In genomic region chr7:140646931-140647647, GRCh38 we compare ENCODE assay signal across 9 cellular contexts. TPM values are rescaled to one million over a fixed set of nuclear protein-coding genes. Genes with fewer than 3 reads are reported as not detected.
A peak's percentile ranks its signal among the peaks of the same experiment; 100 is the strongest.
DNase-seq lines count a peak whose midpoint lies in the region; ATAC-seq and TF ChIP-seq lines count a peak whose summit lies in the region.
"Had no signal": no experiment of that assay in that cellular context is flagged by ENCODE, and none has a peak within 500 bp of the region (broad histone marks: within the 10 kb centered on the region; RNA-seq: fewer than 3 reads in every experiment).

No MANE protein-coding gene starts in this region.

- no peaks in the 10 kb centered on the region for H4K20me1 ChIP-seq in SK-N-SH (ENCODE audit: insufficient read depth)

- H3K4me2 ChIP-seq in SK-N-SH = no peak overlapping the region

- no peaks in the 10 kb centered on the region for H3K27me3 Mint-ChIP-seq in chondrocyte (ENCODE audit: low read depth)

- H3K27me3 ChIP-seq in SK-N-SH (ENCODE audit: insufficient read depth) = no peaks in the 10 kb centered on the region
- no peaks in the 10 kb centered on the region for H3K27me3 ChIP-seq in right lobe of liver

- TF ChIP-seq CTCF in SK-N-SH (IDR thresholded peaks at IDR 0.05) (peak; percentile 74), chondrocyte (IDR thresholded peaks at IDR 0.05) (peak; percentile 77), right lobe of liver (IDR thresholded peaks at IDR 0.05) (peak in 3 of 4 donors; percentile 36 to 48 (median 38))

- H3K4me3 ChIP-seq in SK-N-SH (ENCODE audit: low read depth in 2 of 2, low read length in 1 of 2) = no peak overlapping the region
- no peak overlapping the region for H3K4me3 ChIP-seq in right lobe of liver

- 30% methylated on average over 8 of the region's 8 CpGs for WGBS in SK-N-SH (ENCODE audit: low lambda C conversion rate)
- 30% methylated on average over 4 of the region's 8 CpGs for WGBS in right lobe of liver (ENCODE audit: insufficient coverage, low coverage, low lambda C conversion rate, missing lambda C conversion rate)

- H3F3A ChIP-seq in SK-N-SH (replicated peaks; ENCODE audit: insufficient read depth) = peaks cover 7% of the 10 kb centered on the region

- H3K9me3 Mint-ChIP-seq in chondrocyte (ENCODE audit: low read depth) = no peaks in the 10 kb centered on the region

- TF ChIP-seq POLR2A in right lobe of liver (IDR thresholded peaks at IDR 0.05) = no peak

- H2AFZ ChIP-seq in SK-N-SH (ENCODE audit: low read depth) = peak overlapping the region; percentile 55; the same call in 1 of the 2 replicates

- DNase-seq in NCI-H1436 (lab: John Stamatoyannopoulos, UW) (peak; percentile 48), NCI-H1436 treated with DMSO at 0.1 percent for 48 hours (lab: John Stamatoyannopoulos, UW) (no peak), LHCN-M2 (ENCODE audit: low read depth) (peak; percentile 58), SK-N-SH (peak; percentile 90), chondrocyte (ENCODE audit: low spot score) (peak; percentile 30), right lobe of liver (no peak), KG1 (lab: John Stamatoyannopoulos, UW) (no peak)

- peak in 1 of 2 experiments; percentile 19; a peak in 1 of 4 replicates for TF ChIP-seq EP300 in SK-N-SH (IDR thresholded peaks at IDR 0.05; ENCODE audit: borderline replicate concordance in 1 of 2, low read depth in 1 of 2, low read length in 1 of 2)

- H3K9me3 ChIP-seq in SK-N-SH (no peaks in the 10 kb centered on the region), right lobe of liver (no peaks in the 10 kb centered on the region)

- H3K4me1 Mint-ChIP-seq in chondrocyte (ENCODE audit: low read depth) = peaks cover 32% of the 10 kb centered on the region

- H3K36me3 Mint-ChIP-seq in chondrocyte (ENCODE audit: low read depth) = no peaks in the 10 kb centered on the region
- H3K36me3 Mint-ChIP-seq: activated naive CD8-positive, alpha-beta T cell had no signal

- CTCF ChIA-PET in SK-N-SH (lab: Yijun Ruan, JAX) = interaction anchor here (0.9 to 20.3 kb wide), 13 partner anchors 14 to 171 kb away, joined by 3 to 433 read pairs (median 4); no protein-coding TSS in a partner anchor

- no peaks in the 10 kb centered on the region for H3K9me2 ChIP-seq in SK-N-SH

- H3K36me3 ChIP-seq in SK-N-SH (replicated peaks in 1 of 2; ENCODE audit: control insufficient read depth in 1 of 2, insufficient read depth in 2 of 2, low read length in 1 of 2) (no peaks in the 10 kb centered on the region), right lobe of liver (no peaks in the 10 kb centered on the region)

- H3K4me1 ChIP-seq in SK-N-SH (ENCODE audit: control insufficient read depth in 1 of 2, insufficient read depth in 2 of 2, low read depth in 1 of 2, low read length in 1 of 2) (peaks cover 0 to 11% of the 10 kb centered on the region in 2 experiments; a peak in 2 of 4 replicates), right lobe of liver (no peaks in the 10 kb centered on the region)

- intact Hi-C loops in right lobe of liver (cut with DNase I) = no loop called here

- TF ChIP-seq RAD21 in SK-N-SH (IDR thresholded peaks at IDR 0.05; ENCODE audit: low read length) = peak; percentile 57

- H3K27ac ChIP-seq in SK-N-SH (ENCODE audit: low read depth in 2 of 2, low read length in 1 of 2) = no peak overlapping the region; a peak in 1 of 4 replicates
- H3K27ac ChIP-seq in right lobe of liver = no peak overlapping the region

- no peaks in the 10 kb centered on the region for H3K79me2 ChIP-seq in SK-N-SH (ENCODE audit: insufficient read depth)

- POLR2A ChIA-PET in SK-N-SH (lab: Yijun Ruan, JAX) = interaction anchor here (0.8 to 1.0 kb wide), 2 partner anchors 129 to 904 kb away, joined by 5 read pairs; partner anchors contain the start of gene AGK

- H3K9ac ChIP-seq in SK-N-SH = no peak overlapping the region

- H3K4me3 Mint-ChIP-seq in chondrocyte (ENCODE audit: unreplicated experiment) = no peak overlapping the region
- H3K4me3 Mint-ChIP-seq: activated naive CD8-positive, alpha-beta T cell had no signal

- H3K27ac Mint-ChIP-seq in chondrocyte (ENCODE audit: unreplicated experiment) = no peak overlapping the region
- H3K27ac Mint-ChIP-seq: activated naive CD8-positive, alpha-beta T cell had no signal

- peak; percentile 83 for ATAC-seq in GM21529 (IDR thresholded peaks at IDR 0.05; ENCODE audit: unreplicated experiment)
- peak; percentile 70 to 91 (median 74) for ATAC-seq in right lobe of liver

TF ChIP-seq in SK-N-SH, 30 proteins besides CTCF, POLR2A, EP300 and RAD21 (continues in another document):
- TF ChIP-seq PBX3 (IDR thresholded peaks at IDR 0.05) (peak; percentile 24; the same call in 1 of the 2 replicates), FOXM1 (IDR thresholded peaks at IDR 0.05; ENCODE audit: low read depth) (no peak), NRF1 (IDR thresholded peaks at IDR 0.05; ENCODE audit: low read depth, low read length) (no peak), TAF1 (IDR thresholded peaks at IDR 0.05; ENCODE audit: borderline replicate concordance, low read depth, low read length) (no peak), GATA2 (CRISPR knock-in tag; IDR thresholded peaks at IDR 0.05) (no peak; the same call in 1 of the 2 replicates), TCF12 (IDR thresholded peaks at IDR 0.05) (peak; percentile 46; the same call in 1 of the 2 replicates), POLR2AphosphoS5 (IDR thresholded peaks at IDR 0.05; ENCODE audit: low read depth, low read length) (no peak), MAX (IDR thresholded peaks at IDR 0.05; ENCODE audit: low read depth) (peak; percentile 63; the same call in 1 of the 2 replicates), RCOR1 (IDR thresholded peaks at IDR 0.05; ENCODE audit: low read length) (peak; percentile 49; the same call in 1 of the 2 replicates), MXI1 (IDR thresholded peaks at IDR 0.05; ENCODE audit: low read depth, low read length) (peak; percentile 73; the same call in 1 of the 2 replicates), SMC3 (IDR thresholded peaks at IDR 0.05; ENCODE audit: low read depth, low read length) (peak; percentile 58), FOXJ3 (CRISPR knock-in tag; IDR thresholded peaks at IDR 0.05) (peak; percentile 81), CHD2 (IDR thresholded peaks at IDR 0.05; ENCODE audit: low read length, partially characterized antibody) (peak; percentile 33), RFX5 (IDR thresholded peaks at IDR 0.05; ENCODE audit: low read length) (0 out of 2 replicates have a peak, but pooled peaks have one; percentile 42), TEAD4 (IDR thresholded peaks at IDR 0.05; ENCODE audit: borderline replicate concordance, insufficient read depth) (no peak)

RNA-seq across cellular contexts. Expression of gene DENND2A, which starts 6.5 kb away (rescaled TPM):
- not detected in 2 replicates for total RNA-seq in LHCN-M2 (2014; rRNA removed)
- polyA plus RNA-seq in LHCN-M2 (2012) = 0.01 TPM
- 2.1 and 3.5 TPM in 2 replicates for polyA plus RNA-seq in SK-N-SH (2012; rRNA removed)
- polyA plus RNA-seq in SK-N-SH (2012; cell fraction: cytosol; rRNA removed) = 1.5 and 2.8 TPM in 2 replicates
- polyA plus RNA-seq in SK-N-SH (2012; cell fraction: nucleus; rRNA removed) = 3.5 and 4.4 TPM in 2 replicates
- 6.5 to 16.3 TPM (median 16.0 TPM) in 3 replicates for total RNA-seq in chondrocyte
- total RNA-seq in right lobe of liver = 1 to 10 TPM; 1.4 to 3.6 (median 2.4) TPM

RNA-seq across cellular contexts. Expression of gene ADCK2, which starts 25.7 kb away (rescaled TPM):
- total RNA-seq in LHCN-M2 (2014; rRNA removed) (20.6 and 20.8 TPM in 2 replicates), chondrocyte (23.6 to 28.0 TPM (median 26.9 TPM) in 3 replicates), right lobe of liver (10 to 100 TPM in 3 of 6 experiments, 1 to 10 TPM in 3; 7.8 to 13.9 (median 10.2) TPM)
- polyA plus RNA-seq in LHCN-M2 (2012) = 7.9 TPM
- polyA plus RNA-seq in SK-N-SH (2012; rRNA removed) = 17.7 and 19.0 TPM in 2 replicates
- 11.9 and 15.3 TPM in 2 replicates for polyA plus RNA-seq in SK-N-SH (2012; cell fraction: cytosol; rRNA removed)
- polyA plus RNA-seq in SK-N-SH (2012; cell fraction: nucleus; rRNA removed) = 9.5 and 11.5 TPM in 2 replicates

RNA-seq across cellular contexts. Expression of gene NDUFB2, which starts 49.4 kb away (rescaled TPM):
- total RNA-seq in LHCN-M2 (2014; rRNA removed) = 488 and 554 TPM in 2 replicates
- 808 TPM for polyA plus RNA-seq in LHCN-M2 (2012)
- 1,154 and 1,214 TPM in 2 replicates for polyA plus RNA-seq in SK-N-SH (2012; rRNA removed)
- 908 and 1,048 TPM in 2 replicates for polyA plus RNA-seq in SK-N-SH (2012; cell fraction: cytosol; rRNA removed)
- 281 and 458 TPM in 2 replicates for polyA plus RNA-seq in SK-N-SH (2012; cell fraction: nucleus; rRNA removed)
- 186 to 198 TPM (median 193 TPM) in 3 replicates for total RNA-seq in chondrocyte
- total RNA-seq in right lobe of liver = 100 to 1,000 TPM; 114 to 235 (median 134) TPM

Comparison
In these comparisons a context has a peak if more than half of its experiments do, and no peak if none do; other contexts are left out.
1. DNase-seq: peak in NCI-H1436 (single experiment), LHCN-M2 (single experiment), SK-N-SH (single experiment) and chondrocyte (single experiment); none in NCI-H1436 treated with DMSO at 0.1 percent for 48 hours (single experiment), right lobe of liver (0 of 3) and KG1 (single experiment).
2. Peak in every context shown above with its lines, with median percentiles within 50 percentile points of each other: CTCF ChIP-seq.